12 cellular contexts compared by ENCODE assay signal in genomic region chr7:25858562-25859411, GRCh38.
DNase-seq lines count a peak whose midpoint lies in the region; ATAC-seq and TF ChIP-seq lines count a peak whose summit lies in the region.
"Had no signal": no experiment of that assay in that cellular context is flagged by ENCODE, and none has a peak within 500 bp of the region (broad histone marks: within the 10 kb centered on the region; RNA-seq: fewer than 3 reads in every experiment).

No MANE protein-coding gene starts in this region.

- H3K27ac Mint-ChIP-seq in CD4-positive, alpha-beta T cell: no peak overlapping the region
- H3K27ac Mint-ChIP-seq in activated T-helper 1 cell treated with anti-CD3 and anti-CD28 coated beads, Interleukin-12 subunit alpha, Interleukin-12 subunit beta, Interleukin-2, Interleukin-4 antibody, amounts not matched to agents 30 ng/mL and 10 ng/mL and 1 ng/mL, durations not matched to agents 14 hours and 24 hours and 36 hours: peak overlapping the region; percentile 41

- H3K9ac ChIP-seq in mucosa of rectum (ENCODE audit: low read depth in 1 of 2, low read length in 2 of 2): peak overlapping the region in 1 of 2 donors; percentile 78

- TF ChIP-seq CTCF in CD4-positive, alpha-beta T cell (IDR thresholded peaks at IDR 0.05): no peak
- TF ChIP-seq CTCF in HEK293 (tag by site-specific recombination; IDR thresholded peaks at IDR 0.05): no peak

- H3K27ac ChIP-seq in CD4-positive, alpha-beta T cell (ENCODE audit: low read depth, low read length): no peak overlapping the region
- H3K27ac ChIP-seq in HEK293 (ENCODE audit: extremely low read depth, low read depth, low read length) (peak overlapping the region; percentile 100), mucosa of rectum (ENCODE audit: low read depth in 2 of 2, low read length in 2 of 2) (peak overlapping the region; percentile 95 to 98)
- H3K27ac ChIP-seq: esophagus muscularis mucosa had no signal

- POLR2A ChIA-PET in CD4-positive, alpha-beta T cell (lab: Charles Lee): no interaction called here
- POLR2A ChIA-PET in HEK293 (lab: Yijun Ruan, JAX): interaction anchor here (1.0 kb wide), 1 partner anchor 35 kb away, joined by 4 read pairs; no protein-coding TSS in a partner anchor

- peaks cover 12% of the 10 kb centered on the region for H3K9me3 Mint-ChIP-seq in CD4-positive, alpha-beta T cell
- peaks cover 10% of the 10 kb centered on the region for H3K9me3 Mint-ChIP-seq in activated T-helper 1 cell treated with anti-CD3 and anti-CD28 coated beads, Interleukin-12 subunit alpha, Interleukin-12 subunit beta, Interleukin-2, Interleukin-4 antibody, amounts not matched to agents 30 ng/mL and 10 ng/mL and 1 ng/mL, durations not matched to agents 14 hours and 24 hours and 36 hours

- DNase-seq in CD4-positive, alpha-beta T cell: no peak
- DNase-seq in activated T-helper 1 cell treated with anti-CD3 and anti-CD28 coated beads, Interleukin-12 subunit alpha, Interleukin-12 subunit beta, Interleukin-2, Interleukin-4 antibody, amounts not matched to agents 30 ng/mL and 10 ng/mL and 1 ng/mL, durations not matched to agents 14 hours and 24 hours and 36 hours (ENCODE audit: low spot score): no peak
- no peak for DNase-seq in NCI-H2107 (lab: John Stamatoyannopoulos, UW)
- DNase-seq in NCI-H146 (lab: John Stamatoyannopoulos, UW): no peak
- DNase-seq: right cardiac atrium, SIG-M5 had no signal

- H3K4me3 Mint-ChIP-seq in CD4-positive, alpha-beta T cell: peak overlapping the region; percentile 54
- peak overlapping the region; percentile 69 for H3K4me3 Mint-ChIP-seq in activated T-helper 1 cell treated with anti-CD3 and anti-CD28 coated beads, Interleukin-12 subunit alpha, Interleukin-12 subunit beta, Interleukin-2, Interleukin-4 antibody, amounts not matched to agents 30 ng/mL and 10 ng/mL and 1 ng/mL, durations not matched to agents 14 hours and 24 hours and 36 hours

- ATAC-seq in CD4-positive, alpha-beta T cell (ENCODE audit: poor library complexity): no peak
- ATAC-seq in GM21529 (IDR thresholded peaks at IDR 0.05; ENCODE audit: unreplicated experiment): no peak
- ATAC-seq in GM21737 (IDR thresholded peaks at IDR 0.05; ENCODE audit: unreplicated experiment): no peak
- ATAC-seq: left lobe of liver, right cardiac atrium had no signal

- H3K4me1 Mint-ChIP-seq in CD4-positive, alpha-beta T cell (ENCODE audit: low read depth): peaks cover 37% of the 10 kb centered on the region
- H3K4me1 Mint-ChIP-seq in activated T-helper 1 cell treated with anti-CD3 and anti-CD28 coated beads, Interleukin-12 subunit alpha, Interleukin-12 subunit beta, Interleukin-2, Interleukin-4 antibody, amounts not matched to agents 30 ng/mL and 10 ng/mL and 1 ng/mL, durations not matched to agents 14 hours and 24 hours and 36 hours (ENCODE audit: low read depth): peaks cover 48% of the 10 kb centered on the region

- no peaks in the 10 kb centered on the region for H3K27me3 Mint-ChIP-seq in CD4-positive, alpha-beta T cell
- peaks cover 41% of the 10 kb centered on the region for H3K27me3 Mint-ChIP-seq in activated T-helper 1 cell treated with anti-CD3 and anti-CD28 coated beads, Interleukin-12 subunit alpha, Interleukin-12 subunit beta, Interleukin-2, Interleukin-4 antibody, amounts not matched to agents 30 ng/mL and 10 ng/mL and 1 ng/mL, durations not matched to agents 14 hours and 24 hours and 36 hours (ENCODE audit: insufficient read depth)

- H3K4me1 ChIP-seq in HEK293 (ENCODE audit: control insufficient read depth, insufficient read depth, low read length) (peaks cover 21% of the 10 kb centered on the region), mucosa of rectum (ENCODE audit: control insufficient read depth in 2 of 2, insufficient read depth in 2 of 2, low read length in 2 of 2) (peaks cover 7 to 21% of the 10 kb centered on the region in 2 donors)

- CTCF ChIA-PET in CD4-positive, alpha-beta T cell (lab: Charles Lee): interaction anchor here (1.4 kb wide), 1 partner anchor 1292 kb away, joined by 3 read pairs; no protein-coding TSS in a partner anchor
- CTCF ChIA-PET in HEK293 (lab: Yijun Ruan, JAX): no interaction called here

- peaks cover 50% of the 10 kb centered on the region for H3K9me3 ChIP-seq in CD4-positive, alpha-beta T cell (ENCODE audit: control insufficient read depth, low read length)
- no peaks in the 10 kb centered on the region for H3K9me3 ChIP-seq in HEK293 (ENCODE audit: control insufficient read depth, insufficient read depth, low read depth, low read length)
- H3K9me3 ChIP-seq in mucosa of rectum (ENCODE audit: control insufficient read depth in 2 of 2, low read length in 2 of 2): peaks cover 0 to 3% of the 10 kb centered on the region in 2 donors
- H3K9me3 ChIP-seq: esophagus muscularis mucosa had no signal

- H3K27me3 ChIP-seq in CD4-positive, alpha-beta T cell (ENCODE audit: control insufficient read depth, insufficient read depth, low read length): peaks cover 100% of the 10 kb centered on the region
- peaks cover 16 to 21% of the 10 kb centered on the region in 2 donors for H3K27me3 ChIP-seq in mucosa of rectum (ENCODE audit: control insufficient read depth in 2 of 2, insufficient read depth in 2 of 2, low read length in 2 of 2)

- no peaks in the 10 kb centered on the region for H3K36me3 ChIP-seq in HEK293 (ENCODE audit: control insufficient read depth in 2 of 2, insufficient read depth in 1 of 2, low read length in 2 of 2)
- no peaks in the 10 kb centered on the region for H3K36me3 ChIP-seq in mucosa of rectum (ENCODE audit: control insufficient read depth in 2 of 2, insufficient read depth in 2 of 2, low read length in 2 of 2)
- H3K36me3 ChIP-seq: esophagus muscularis mucosa had no signal

- intact Hi-C loops in CD4-positive, alpha-beta T cell (cut with DNase I, micrococcal nuclease): loop anchor here in 1 of 2 experiments (5.0 to 10.0 kb wide), 2 partner anchors 1236 to 1329 kb away; partner anchors contain the start of genes HOXA1 and HOXA11
- intact Hi-C loops in activated T-helper 1 cell treated with anti-CD3 and anti-CD28 coated beads, Interleukin-12 subunit alpha, Interleukin-12 subunit beta, Interleukin-2, Interleukin-4 antibody, amounts not matched to agents 30 ng/mL and 10 ng/mL and 1 ng/mL, durations not matched to agents 14 hours and 24 hours and 36 hours (cut with micrococcal nuclease): loop anchor here (5.0 to 10.0 kb wide), 3 partner anchors 676 to 1964 kb away; a partner anchor contains a TSS

- peaks cover 27% of the 10 kb centered on the region for H3K36me3 Mint-ChIP-seq in CD4-positive, alpha-beta T cell (ENCODE audit: low read depth)
- H3K36me3 Mint-ChIP-seq in activated T-helper 1 cell treated with anti-CD3 and anti-CD28 coated beads, Interleukin-12 subunit alpha, Interleukin-12 subunit beta, Interleukin-2, Interleukin-4 antibody, amounts not matched to agents 30 ng/mL and 10 ng/mL and 1 ng/mL, durations not matched to agents 14 hours and 24 hours and 36 hours (ENCODE audit: low read depth): peaks cover 6% of the 10 kb centered on the region

- H3K4me3 ChIP-seq in HEK293 (ENCODE audit: low read depth, low read length) (no peak overlapping the region), mucosa of rectum (ENCODE audit: low read length in 2 of 2) (peak overlapping the region; percentile 14 to 78)
- H3K4me3 ChIP-seq: esophagus muscularis mucosa had no signal

TF ChIP-seq in HEK293, 187 proteins besides CTCF, POLR2A, EP300 and RAD21 (continues in another document):
- TF ChIP-seq ZFP69B (tag by site-specific recombination; IDR thresholded peaks at IDR 0.05) (peak; percentile 51; the same call in 1 of the 2 replicates), WT1 (tag by site-specific recombination; IDR thresholded peaks at IDR 0.05) (peak; percentile 47), ZNF169 (tag by site-specific recombination; IDR thresholded peaks at IDR 0.05) (no peak), INSM2 (tag by site-specific recombination; IDR thresholded peaks at IDR 0.05) (0 out of 2 replicates have a peak, but pooled peaks have one; percentile 35), ZNF629 (tag by site-specific recombination; IDR thresholded peaks at IDR 0.05) (peak; percentile 69), ZNF792 (tag by site-specific recombination; IDR thresholded peaks at IDR 0.05) (no peak), ZNF560 (tag by site-specific recombination; IDR thresholded peaks at IDR 0.05; ENCODE audit: borderline replicate concordance) (no peak), FEZF1 (tag by site-specific recombination; IDR thresholded peaks at IDR 0.05) (peak; percentile 82), ZBTB26 (tag by site-specific recombination; optimal IDR thresholded peaks at IDR 0.05) (peak; percentile 49)
